20 cellular contexts compared by ENCODE assay signal in the genomic region with DNA sequence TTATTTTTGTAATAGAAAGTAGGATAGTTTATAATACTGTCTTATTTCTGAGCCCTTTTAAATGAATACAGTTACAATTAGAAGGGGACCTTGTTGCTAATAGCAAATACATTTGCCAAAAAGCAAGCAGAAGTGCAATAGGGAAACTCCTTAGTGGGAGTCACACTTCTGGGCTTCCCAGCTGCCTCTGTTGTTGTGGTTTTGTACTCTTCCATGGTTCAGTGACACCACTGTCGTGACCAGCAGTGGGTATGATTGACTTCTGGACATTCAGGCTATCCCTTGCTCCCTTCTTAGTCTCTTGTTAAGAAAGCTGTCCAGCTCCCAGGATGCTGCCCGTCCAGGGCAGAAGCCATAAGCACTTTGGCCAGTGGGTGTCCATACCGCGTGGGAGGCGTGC. TPM values are rescaled to one million over a fixed set of nuclear protein-coding genes. Genes with fewer than 3 reads are reported as not detected.
DNase-seq lines count a peak whose midpoint lies in the region; ATAC-seq and FAIRE-seq lines count a peak whose summit lies in the region.
"Had no signal": no experiment of that assay in that cellular context is flagged by ENCODE, and none has a peak within 500 bp of the region (broad histone marks: within the 10 kb centered on the region; RNA-seq: fewer than 3 reads in every experiment).

No MANE protein-coding gene starts in this region.

- H3K4me1 ChIP-seq in naive thymus-derived CD4-positive, alpha-beta T cell (ENCODE audit: control insufficient read depth in 2 of 2, insufficient read depth in 2 of 2, low read length in 2 of 2), result no peaks in the 10 kb centered on the region

- intact Hi-C loops in naive thymus-derived CD4-positive, alpha-beta T cell (cut with micrococcal nuclease), result no loop called here

- H3K36me3 ChIP-seq in naive thymus-derived CD4-positive, alpha-beta T cell (ENCODE audit: control insufficient read depth in 2 of 3, insufficient read depth in 3 of 3, low read length in 3 of 3), result no peaks in the 10 kb centered on the region

- peaks cover 0 to 11% (median 0%) of the 10 kb centered on the region in 5 donors for H3K36me3 Mint-ChIP-seq in naive thymus-derived CD4-positive, alpha-beta T cell

- H3K27me3 Mint-ChIP-seq in naive thymus-derived CD4-positive, alpha-beta T cell, result no peaks in the 10 kb centered on the region
- H3K27me3 Mint-ChIP-seq: activated CD8-positive, alpha-beta T cell treated with anti-CD3 and anti-CD28 coated beads for 36 hours; type B pancreatic cell had no signal

- CTCF ChIA-PET in naive thymus-derived CD4-positive, alpha-beta T cell (lab: Charles Lee), result no interaction called here

- no peak overlapping the region for H3K4me3 Mint-ChIP-seq in naive thymus-derived CD4-positive, alpha-beta T cell
- H3K4me3 Mint-ChIP-seq: activated CD8-positive, alpha-beta T cell treated with anti-CD3 and anti-CD28 coated beads for 36 hours; type B pancreatic cell had no signal

- ATAC-seq in HG02610 (IDR thresholded peaks at IDR 0.05; ENCODE audit: unreplicated experiment), result peak; percentile 51
- peak; percentile 37 for ATAC-seq in naive thymus-derived CD4-positive, alpha-beta T cell
- ATAC-seq: activated CD8-positive, alpha-beta T cell treated with anti-CD3 and anti-CD28 coated beads for 36 hours had no signal

- FAIRE-seq in RCC 7860 (lab: Jason Lieb, UNC), result no peak
- FAIRE-seq: D721Med, endometrium had no signal

- H3K27me3 ChIP-seq in naive thymus-derived CD4-positive, alpha-beta T cell (ENCODE audit: control insufficient read depth in 2 of 2, insufficient read depth in 2 of 2, low read length in 2 of 2), result no peaks in the 10 kb centered on the region

- no peak overlapping the region for H3K4me3 ChIP-seq in naive thymus-derived CD4-positive, alpha-beta T cell (ENCODE audit: low read length)

- H3K27ac ChIP-seq in naive thymus-derived CD4-positive, alpha-beta T cell (ENCODE audit: low read depth, low read length), result no peak overlapping the region
- H3K27ac ChIP-seq: C4-2B had no signal

- peaks cover 6 to 45% (median 24%) of the 10 kb centered on the region in 7 donors for H3K4me1 Mint-ChIP-seq in naive thymus-derived CD4-positive, alpha-beta T cell

- no peaks in the 10 kb centered on the region for H3K9me3 ChIP-seq in naive thymus-derived CD4-positive, alpha-beta T cell (ENCODE audit: control insufficient read depth in 2 of 3, low read length in 3 of 3)

- DNase-seq in CD1c-positive myeloid dendritic cell (ENCODE audit: extremely low spot score) (peak; percentile 47), RCC 7860 (ENCODE audit: low spot score) (peak; percentile 29), mesenteric fat pad (ENCODE audit: low spot score) (no peak), HUDEP-2 (lab: John Stamatoyannopoulos, UW; ENCODE audit: unreplicated experiment in 76 of 76) (no peak), ecto neural progenitor cell (ENCODE audit: low spot score) (no peak), activated gamma-delta T cell treated with Interleukin-2 at 50 U/mL for 16 hours (no peak)
- no peak for DNase-seq in naive thymus-derived CD4-positive, alpha-beta T cell
- DNase-seq: activated CD8-positive, alpha-beta T cell treated with anti-CD3 and anti-CD28 coated beads for 36 hours; activated gamma-delta T cell; activated T-cell treated with anti-CD3 and anti-CD28 coated beads for 4 hours; amniotic stem cell; cortex of kidney; glutamatergic neuron; NCI-H1436; NCI-H510A treated with DMSO at 0.1 percent for 48 hours had no signal

- H3K9me3 Mint-ChIP-seq in naive thymus-derived CD4-positive, alpha-beta T cell, result no peaks in the 10 kb centered on the region
- H3K9me3 Mint-ChIP-seq: activated CD8-positive, alpha-beta T cell treated with anti-CD3 and anti-CD28 coated beads for 36 hours; type B pancreatic cell had no signal

- POLR2A ChIA-PET in naive thymus-derived CD4-positive, alpha-beta T cell (lab: Charles Lee), result interaction anchor here (0.6 kb wide), 1 partner anchor 34 kb away, joined by 5 read pairs; no protein-coding TSS in a partner anchor

- H3K27ac Mint-ChIP-seq in naive thymus-derived CD4-positive, alpha-beta T cell, result no peak overlapping the region
- H3K27ac Mint-ChIP-seq: activated CD8-positive, alpha-beta T cell treated with anti-CD3 and anti-CD28 coated beads for 36 hours; type B pancreatic cell had no signal

RNA-seq across cellular contexts. Expression of a gene that starts 22.6 kb away (rescaled TPM):
- 10 to 100 TPM in 3 of 5 experiments, 1 to 10 TPM in 2; 5.2 to 13.0 (median 10.2) TPM for total RNA-seq in naive thymus-derived CD4-positive, alpha-beta T cell
- polyA plus RNA-seq in naive thymus-derived CD4-positive, alpha-beta T cell, result 1 to 10 TPM; 4.2 to 8.8 TPM
- total RNA-seq in mesenteric fat pad, result 22.7 TPM

RNA-seq across cellular contexts. Expression of a gene that starts 52.4 kb away (rescaled TPM):
- 10 to 100 TPM in 4 of 5 experiments, 1 to 10 TPM in 1; 6.4 to 24.8 (median 11.7) TPM for total RNA-seq in naive thymus-derived CD4-positive, alpha-beta T cell
- 10 to 100 TPM; 15.2 to 25.3 TPM for polyA plus RNA-seq in naive thymus-derived CD4-positive, alpha-beta T cell
- total RNA-seq in mesenteric fat pad, result 4.2 TPM

RNA-seq across cellular contexts. Expression of a gene that starts 53.4 kb away (rescaled TPM):
- 10 to 100 TPM; 36.7 to 43.8 (median 38.8) TPM for total RNA-seq in naive thymus-derived CD4-positive, alpha-beta T cell
- 10 to 100 TPM in 1 of 2 donors, 1 to 10 TPM in 1; 9.7 to 10.7 TPM for polyA plus RNA-seq in naive thymus-derived CD4-positive, alpha-beta T cell
- 29.9 TPM for total RNA-seq in mesenteric fat pad

Comparison
In these comparisons a context has a peak if more than half of its experiments do, and no peak if none do; other contexts are left out.
1. DNase-seq: peak in CD1c-positive myeloid dendritic cell (single experiment) and RCC 7860 (single experiment); none in naive thymus-derived CD4-positive, alpha-beta T cell (0 of 9), mesenteric fat pad (single experiment), HUDEP-2 (0 of 76), ecto neural progenitor cell (single experiment) and activated gamma-delta T cell treated with Interleukin-2 at 50 U/mL for 16 hours (single experiment).